ENCODE assay signal across 24 cellular contexts in genomic region chr10:114508376-114508775, GRCh38.
A peak's percentile ranks its signal among the peaks of the same experiment; 100 is the strongest.
DNase-seq lines count a peak whose midpoint lies in the region; ATAC-seq and TF ChIP-seq lines count a peak whose summit lies in the region.
"Had no signal": no experiment of that assay in that cellular context is flagged by ENCODE, and none has a peak within 500 bp of the region (broad histone marks: within the 10 kb centered on the region; RNA-seq: fewer than 3 reads in every experiment).

No MANE protein-coding gene starts in this region.

- ATAC-seq in Right ventricle myocardium superior (ENCODE audit: poor library complexity), result peak; percentile 17
- peak; percentile 40 for ATAC-seq in sciatic nerve
- no peak for ATAC-seq in GM21825 (IDR thresholded peaks at IDR 0.05; ENCODE audit: unreplicated experiment)
- ATAC-seq in foreskin keratinocyte, result no peak
- ATAC-seq: activated CD4-positive, CD25-positive, alpha-beta regulatory T cell treated with anti-CD3 and anti-CD28 coated beads, Interleukin-2, amount 50 U/mL, for 24 hours; activated CD8-positive, alpha-beta T cell treated with anti-CD3 and anti-CD28 coated beads, Interleukin-2, amount 10 ng/mL, durations not matched to agents 7 days and 5 days; natural killer cell; stimulated activated naive CD8-positive, alpha-beta T cell treated with anti-CD3 and anti-CD28 coated beads, Interleukin-15, Interleukin-2, amounts not matched to agents 100 U/mL and 50 U/mL, for 24 hours had no signal

- H3K4me3 ChIP-seq in left ventricle myocardium inferior, result no peak overlapping the region
- H3K4me3 ChIP-seq: SJSA1 had no signal

- intact Hi-C loops in Right ventricle myocardium superior (cut with DNase I), result no loop called here
- intact Hi-C loops in cardiac septum (cut with DNase I), result no loop called here
- intact Hi-C loops in left ventricle myocardium inferior (cut with micrococcal nuclease), result no loop called here
- intact Hi-C loops in sciatic nerve (cut with DNase I), result no loop called here

- H3K27ac ChIP-seq in left ventricle myocardium inferior (replicated peaks), result peak overlapping the region; percentile 78
- no peak overlapping the region for H3K27ac ChIP-seq in foreskin keratinocyte
- H3K27ac ChIP-seq: KMS-11, SJSA1 had no signal

- DNase-seq in Right ventricle myocardium superior (no peak), cardiac septum (ENCODE audit: low spot score) (no peak), left ventricle myocardium inferior (no peak), sciatic nerve (ENCODE audit: low spot score) (no peak), foreskin keratinocyte (no peak), NCI-H2196 treated with DMSO at 0.1 percent for 48 hours (lab: John Stamatoyannopoulos, UW; ENCODE audit: unreplicated experiment) (no peak), NCI-H345 (lab: John Stamatoyannopoulos, UW) (no peak)
- DNase-seq: activated CD8-positive, alpha-beta T cell treated with anti-CD3 and anti-CD28 coated beads, Interleukin-2, amount 10 ng/mL, durations not matched to agents 7 days and 5 days; activated gamma-delta T cell; amniotic stem cell; BE2C; cortex of kidney; glutamatergic neuron; natural killer cell; NCI-H1436 treated with DMSO at 0.1 percent for 48 hours; NCI-H510A treated with DMSO at 0.1 percent for 48 hours; retina; stimulated activated CD4-positive, alpha-beta T cell treated with anti-CD3 and anti-CD28 coated beads, Interleukin-4, amount 100 ng/mL, for 4 hours; stimulated activated naive CD8-positive, alpha-beta T cell treated with anti-CD3 and anti-CD28 coated beads, Interleukin-15, Interleukin-2, amounts not matched to agents 100 U/mL and 50 U/mL, for 24 hours; T-cell had no signal

- no peaks in the 10 kb centered on the region for H3K9me3 ChIP-seq in left ventricle myocardium inferior (replicated peaks)
- H3K9me3 ChIP-seq: BE2C, SJSA1 had no signal

- H3K4me1 ChIP-seq in left ventricle myocardium inferior, result peaks cover 97% of the 10 kb centered on the region
- peaks cover 9% of the 10 kb centered on the region for H3K4me1 ChIP-seq in foreskin keratinocyte

- TF ChIP-seq CTCF in left ventricle myocardium inferior (IDR thresholded peaks at IDR 0.05; ENCODE audit: borderline replicate concordance) (no peak), foreskin keratinocyte (conservative IDR thresholded peaks at IDR 0.05) (no peak)

- H3K27me3 ChIP-seq in left ventricle myocardium inferior (ENCODE audit: low read depth), result no peaks in the 10 kb centered on the region
- no peaks in the 10 kb centered on the region for H3K27me3 ChIP-seq in foreskin keratinocyte
- H3K27me3 ChIP-seq: BE2C, SJSA1 had no signal

- peaks cover 20% of the 10 kb centered on the region for H3K36me3 ChIP-seq in left ventricle myocardium inferior
- H3K36me3 ChIP-seq: SJSA1 had no signal

Comparison
In these comparisons a context has a peak if more than half of its experiments do, and no peak if none do; other contexts are left out.
1. ATAC-seq: peak in Right ventricle myocardium superior (single experiment) and sciatic nerve (single experiment); none in GM21825 (single experiment) and foreskin keratinocyte (single experiment).